Comparison of ENCODE assay signal across 14 cellular contexts in the genomic region with DNA sequence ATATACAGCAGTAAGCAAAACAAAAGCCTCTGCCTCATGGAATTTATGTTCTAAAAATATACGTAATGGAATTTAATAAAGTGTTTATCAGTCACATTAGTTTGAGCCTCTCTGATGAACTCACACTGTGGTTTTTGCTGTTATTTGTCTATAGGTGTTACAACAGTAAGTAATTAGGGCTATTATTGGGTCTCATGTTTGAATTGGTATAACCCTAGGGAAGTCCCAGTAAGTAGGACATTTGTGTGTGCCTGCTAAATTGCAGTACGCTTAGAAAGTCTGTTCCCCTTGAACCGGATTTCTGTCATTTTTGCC.
DNase-seq lines count a peak whose midpoint lies in the region; ATAC-seq lines count a peak whose summit lies in the region.
"Had no signal": no experiment of that assay in that cellular context is flagged by ENCODE, and none has a peak within 500 bp of the region (broad histone marks: within the 10 kb centered on the region; RNA-seq: fewer than 3 reads in every experiment).

No MANE protein-coding gene starts in this region.

- CTCF ChIA-PET in T-cell (lab: Charles Lee) = no interaction called here

- no peaks in the 10 kb centered on the region for H3K36me3 ChIP-seq in ACC112 (ENCODE audit: insufficient read depth, low read length)
- H3K36me3 ChIP-seq: adrenal gland, HAP-1 had no signal

- no peaks in the 10 kb centered on the region for H3K27me3 ChIP-seq in ACC112 (ENCODE audit: insufficient read depth, low read length)
- H3K27me3 ChIP-seq: adrenal gland, neutrophil had no signal

- H3K27me3 Mint-ChIP-seq in central memory CD8-positive, alpha-beta T cell = no peaks in the 10 kb centered on the region
- no peaks in the 10 kb centered on the region for H3K27me3 Mint-ChIP-seq in T-cell

- peak overlapping the region; percentile 26 for H2AFZ ChIP-seq in ACC112 (ENCODE audit: low read length, unreplicated experiment)

- H3K27ac Mint-ChIP-seq in central memory CD8-positive, alpha-beta T cell (ENCODE audit: low read depth) = peak overlapping the region; percentile 41
- H3K27ac Mint-ChIP-seq in T-cell = peak overlapping the region in 1 of 2 donors; percentile 39
- H3K27ac Mint-ChIP-seq: T-helper 2 cell treated with Interferon-gamma antibody and Interleukin-4, amounts not matched to agents 5 μg/mL and 100 μg/mL, for 36 hours had no signal

- peak overlapping the region; percentile 82 for H3K27ac ChIP-seq in ACC112 (ENCODE audit: low read depth, low read length)
- H3K27ac ChIP-seq: adrenal gland, neutrophil had no signal

- no peaks in the 10 kb centered on the region for H3K9me3 Mint-ChIP-seq in central memory CD8-positive, alpha-beta T cell
- peaks cover 0 to 3% (median 0%) of the 10 kb centered on the region in 3 donors for H3K9me3 Mint-ChIP-seq in T-cell

- peaks cover 38% of the 10 kb centered on the region for H3K4me1 Mint-ChIP-seq in central memory CD8-positive, alpha-beta T cell
- H3K4me1 Mint-ChIP-seq in T-cell = peaks cover 0 to 22% (median 10%) of the 10 kb centered on the region in 3 donors

- peak overlapping the region; percentile 10 for H3K4me3 Mint-ChIP-seq in central memory CD8-positive, alpha-beta T cell
- no peak overlapping the region for H3K4me3 Mint-ChIP-seq in T-cell
- H3K4me3 Mint-ChIP-seq: T-helper 2 cell treated with Interferon-gamma antibody and Interleukin-4, amounts not matched to agents 5 μg/mL and 100 μg/mL, for 36 hours had no signal

- DNase-seq in central memory CD8-positive, alpha-beta T cell (ENCODE audit: low spot score in 2 of 2) = no peak
- DNase-seq in T-cell = no peak
- no peak for DNase-seq in amniotic stem cell (lab: John Stamatoyannopoulos, UW)
- no peak for DNase-seq in RPMI8226
- DNase-seq: adrenal gland, left cardiac atrium, MM.1S had no signal

- ATAC-seq in GM18868 (IDR thresholded peaks at IDR 0.05; ENCODE audit: unreplicated experiment) (peak; percentile 33), HG02759 (IDR thresholded peaks at IDR 0.05; ENCODE audit: unreplicated experiment) (peak; percentile 17), HG03135 (IDR thresholded peaks at IDR 0.05; ENCODE audit: unreplicated experiment) (no peak), T-cell (replicated peaks in 1 of 4) (no peak)
- peak; percentile 90 for ATAC-seq in central memory CD8-positive, alpha-beta T cell (replicated peaks; ENCODE audit: extremely low read depth, poor library complexity, severe bottlenecking)

- no peaks in the 10 kb centered on the region for H3K79me2 ChIP-seq in ACC112 (ENCODE audit: control insufficient read depth, insufficient read depth, low read length, unreplicated experiment)

- H3K4me3 ChIP-seq in ACC112 (ENCODE audit: low read depth, low read length) = no peak overlapping the region
- H3K4me3 ChIP-seq: adrenal gland, HAP-1 had no signal

- POLR2A ChIA-PET in T-cell (lab: Charles Lee) = no interaction called here

- H3K36me3 Mint-ChIP-seq in central memory CD8-positive, alpha-beta T cell (ENCODE audit: insufficient read depth) = peaks cover 5% of the 10 kb centered on the region
- peaks cover 39% of the 10 kb centered on the region for H3K36me3 Mint-ChIP-seq in T-cell

- peaks cover 41% of the 10 kb centered on the region for H3K4me1 ChIP-seq in ACC112 (ENCODE audit: control insufficient read depth, insufficient read depth, low read length, unreplicated experiment)
- H3K4me1 ChIP-seq: adrenal gland, HAP-1 had no signal

Comparison
In these comparisons a context has a peak if more than half of its experiments do, and no peak if none do; other contexts are left out.
1. ATAC-seq: peak in GM18868 (single experiment), HG02759 (single experiment) and central memory CD8-positive, alpha-beta T cell (single experiment); none in HG03135 (single experiment) and T-cell (0 of 4).